28 cellular contexts compared by ENCODE assay signal in genomic region chr22:23387827-23388491, GRCh38.
"Had no signal": no experiment of that assay in that cellular context is flagged by ENCODE, and none has a peak within 500 bp of the region (broad histone marks: within the 10 kb centered on the region; RNA-seq: fewer than 3 reads in every experiment).

No MANE protein-coding gene starts in this region.

- H3K27me3 Mint-ChIP-seq: activated CD4-positive, alpha-beta memory T cell treated with anti-CD3 and anti-CD28 coated beads, Interleukin-2, amount 10 ng/mL, durations not matched to agents 7 days and 5 days; activated CD4-positive, alpha-beta T cell treated with anti-CD3 and anti-CD28 coated beads, Interleukin-2, amount 10 ng/mL, durations not matched to agents 7 days and 5 days; brain had no signal

- DNase-seq: activated CD4-positive, alpha-beta memory T cell treated with anti-CD3 and anti-CD28 coated beads, Interleukin-2, amount 10 ng/mL, durations not matched to agents 7 days and 5 days; activated CD4-positive, alpha-beta T cell treated with anti-CD3 and anti-CD28 coated beads for 1 hour; activated CD4-positive, alpha-beta T cell treated with anti-CD3 and anti-CD28 coated beads, Interleukin-2, amount 10 ng/mL, durations not matched to agents 7 days and 5 days; activated CD8-positive, alpha-beta memory T cell treated with anti-CD3 and anti-CD28 coated beads, Interleukin-2, amount 50 U/mL, for 48 hours; activated gamma-delta T cell; activated naive CD4-positive, alpha-beta T cell treated with anti-CD3 and anti-CD28 coated beads, Interleukin-2, amount 10 ng/mL, durations not matched to agents 7 days and 5 days; activated naive CD8-positive, alpha-beta T cell treated with anti-CD3 and anti-CD28 coated beads, Interleukin-2, amount 10 ng/mL, durations not matched to agents 7 days and 5 days; activated T-cell treated with anti-CD3 and anti-CD28 coated beads, Interleukin-2, amount 50 U/mL, for 24 hours; foreskin keratinocyte; heart right ventricle; mesendoderm; stimulated activated CD4-positive, alpha-beta T cell treated with anti-CD3 and anti-CD28 coated beads, Interleukin-2, amount 100 ng/mL, for 48 hours; stimulated activated naive CD8-positive, alpha-beta T cell treated with anti-CD3 and anti-CD28 coated beads, Interleukin-15, Interleukin-2, amounts not matched to agents 100 U/mL and 50 U/mL, for 24 hours; T-helper 17 cell; testis; transverse colon; uterus had no signal

- H3K27me3 ChIP-seq: ascending aorta, cardiac muscle cell, left lung, pancreas, testis, transverse colon, uterus had no signal

- H3K4me3 Mint-ChIP-seq: activated CD4-positive, alpha-beta memory T cell treated with anti-CD3 and anti-CD28 coated beads, Interleukin-2, amount 10 ng/mL, durations not matched to agents 7 days and 5 days; activated CD4-positive, alpha-beta T cell treated with anti-CD3 and anti-CD28 coated beads, Interleukin-2, amount 10 ng/mL, durations not matched to agents 7 days and 5 days; activated naive CD4-positive, alpha-beta T cell treated with anti-CD3 and anti-CD28 coated beads, Interleukin-2, amount 10 ng/mL, durations not matched to agents 7 days and 5 days; activated naive CD8-positive, alpha-beta T cell treated with anti-CD3 and anti-CD28 coated beads, Interleukin-2, amount 10 ng/mL, durations not matched to agents 7 days and 5 days; activated T-cell treated with anti-CD3 and anti-CD28 coated beads, Interleukin-2, amount 50 U/mL, for 24 hours; brain; nephron; T-helper 17 cell had no signal

- H3K36me3 Mint-ChIP-seq: activated naive CD4-positive, alpha-beta T cell treated with anti-CD3 and anti-CD28 coated beads, Interleukin-2, amount 10 ng/mL, durations not matched to agents 7 days and 5 days; activated naive CD8-positive, alpha-beta T cell treated with anti-CD3 and anti-CD28 coated beads, Interleukin-2, amount 10 ng/mL, durations not matched to agents 7 days and 5 days; brain had no signal

- H3K27ac Mint-ChIP-seq: activated CD4-positive, alpha-beta memory T cell treated with anti-CD3 and anti-CD28 coated beads, Interleukin-2, amount 10 ng/mL, durations not matched to agents 7 days and 5 days; activated CD4-positive, alpha-beta T cell treated with anti-CD3 and anti-CD28 coated beads, Interleukin-2, amount 10 ng/mL, durations not matched to agents 7 days and 5 days; activated naive CD4-positive, alpha-beta T cell treated with anti-CD3 and anti-CD28 coated beads, Interleukin-2, amount 10 ng/mL, durations not matched to agents 7 days and 5 days; activated naive CD8-positive, alpha-beta T cell treated with anti-CD3 and anti-CD28 coated beads, Interleukin-2, amount 10 ng/mL, durations not matched to agents 7 days and 5 days; activated T-cell treated with anti-CD3 and anti-CD28 coated beads, Interleukin-2, amount 50 U/mL, for 24 hours; brain; nephron; T-helper 17 cell had no signal

- H3K9me3 ChIP-seq: ascending aorta, esophagus muscularis mucosa, heart right ventricle, left lung, neutrophil, pancreas, psoas muscle, testis, transverse colon, uterus had no signal

- H3K4me1 ChIP-seq: foreskin keratinocyte, pancreas, psoas muscle, uterus had no signal

- H3K9me3 Mint-ChIP-seq: activated CD4-positive, alpha-beta memory T cell treated with anti-CD3 and anti-CD28 coated beads, Interleukin-2, amount 10 ng/mL, durations not matched to agents 7 days and 5 days; activated CD4-positive, alpha-beta T cell treated with anti-CD3 and anti-CD28 coated beads, Interleukin-2, amount 10 ng/mL, durations not matched to agents 7 days and 5 days; activated naive CD4-positive, alpha-beta T cell treated with anti-CD3 and anti-CD28 coated beads, Interleukin-2, amount 10 ng/mL, durations not matched to agents 7 days and 5 days; activated naive CD8-positive, alpha-beta T cell treated with anti-CD3 and anti-CD28 coated beads, Interleukin-2, amount 10 ng/mL, durations not matched to agents 7 days and 5 days; activated T-cell treated with anti-CD3 and anti-CD28 coated beads, Interleukin-2, amount 50 U/mL, for 24 hours; brain; nephron had no signal

- ATAC-seq: foreskin keratinocyte; left lung; pancreas; stimulated activated naive CD8-positive, alpha-beta T cell treated with anti-CD3 and anti-CD28 coated beads, Interleukin-15, Interleukin-2, amounts not matched to agents 100 U/mL and 50 U/mL, for 24 hours; T-helper 17 cell had no signal

- H3K4me3 ChIP-seq: ascending aorta, cardiac muscle cell, coronary artery, esophagus muscularis mucosa, heart right ventricle, left lung, lung, pancreas, psoas muscle, testis, transverse colon, uterus had no signal

- H3K36me3 ChIP-seq: ascending aorta, cardiac muscle cell, esophagus muscularis mucosa, heart right ventricle, left lung, neutrophil, pancreas, transverse colon, uterus had no signal

- H3K27ac ChIP-seq: ascending aorta, cardiac muscle cell, coronary artery, esophagus muscularis mucosa, foreskin keratinocyte, heart right ventricle, neutrophil, pancreas, psoas muscle, testis, transverse colon, uterus had no signal

- H3K4me1 Mint-ChIP-seq: activated CD4-positive, alpha-beta memory T cell treated with anti-CD3 and anti-CD28 coated beads, Interleukin-2, amount 10 ng/mL, durations not matched to agents 7 days and 5 days; activated CD4-positive, alpha-beta T cell treated with anti-CD3 and anti-CD28 coated beads, Interleukin-2, amount 10 ng/mL, durations not matched to agents 7 days and 5 days; activated naive CD4-positive, alpha-beta T cell treated with anti-CD3 and anti-CD28 coated beads, Interleukin-2, amount 10 ng/mL, durations not matched to agents 7 days and 5 days; activated naive CD8-positive, alpha-beta T cell treated with anti-CD3 and anti-CD28 coated beads, Interleukin-2, amount 10 ng/mL, durations not matched to agents 7 days and 5 days; T-helper 17 cell had no signal
